Comparison of ENCODE assay signal across 1 cellular context in the genomic region with DNA sequence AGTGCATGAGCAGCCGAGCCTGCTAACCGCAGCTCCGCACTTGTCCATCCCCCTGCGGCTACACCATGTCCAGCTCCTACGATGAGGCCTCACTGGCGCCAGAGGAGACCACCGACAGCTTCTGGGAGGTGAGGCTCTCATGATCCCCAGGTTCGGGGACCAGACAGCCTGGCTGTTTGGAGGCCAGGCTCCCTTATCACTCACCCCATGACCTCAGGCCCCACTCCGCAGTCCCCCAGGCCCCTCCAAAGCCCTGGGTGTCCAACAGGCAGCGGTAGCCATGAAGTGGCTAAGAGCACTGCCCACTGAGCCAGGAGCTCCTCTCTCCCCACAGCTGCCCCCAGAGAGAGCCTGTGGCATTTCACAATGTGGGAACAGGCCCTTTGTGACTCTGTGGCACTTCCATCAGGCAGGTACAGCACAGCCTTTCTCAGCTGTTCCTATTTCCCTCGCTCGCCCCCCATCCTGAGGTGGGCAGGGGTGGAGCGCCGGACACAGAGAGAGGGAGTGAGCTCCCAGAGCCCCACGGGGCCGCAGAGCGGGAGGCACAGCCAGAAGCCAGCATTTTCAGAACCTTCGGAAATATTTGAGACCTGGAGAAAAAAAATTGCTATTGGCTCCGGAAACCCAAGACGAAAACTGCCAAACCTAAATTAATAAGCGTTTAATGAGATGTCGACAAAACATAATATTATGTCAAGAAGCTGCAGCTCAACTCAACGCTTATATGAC.
TF ChIP-seq lines count a peak whose summit lies in the region.

No MANE protein-coding gene starts in this region.

TF ChIP-seq in GM23338, 12 proteins besides CTCF, POLR2A, EP300 and RAD21 (continued from another document):
- TF ChIP-seq, protein P1, sequence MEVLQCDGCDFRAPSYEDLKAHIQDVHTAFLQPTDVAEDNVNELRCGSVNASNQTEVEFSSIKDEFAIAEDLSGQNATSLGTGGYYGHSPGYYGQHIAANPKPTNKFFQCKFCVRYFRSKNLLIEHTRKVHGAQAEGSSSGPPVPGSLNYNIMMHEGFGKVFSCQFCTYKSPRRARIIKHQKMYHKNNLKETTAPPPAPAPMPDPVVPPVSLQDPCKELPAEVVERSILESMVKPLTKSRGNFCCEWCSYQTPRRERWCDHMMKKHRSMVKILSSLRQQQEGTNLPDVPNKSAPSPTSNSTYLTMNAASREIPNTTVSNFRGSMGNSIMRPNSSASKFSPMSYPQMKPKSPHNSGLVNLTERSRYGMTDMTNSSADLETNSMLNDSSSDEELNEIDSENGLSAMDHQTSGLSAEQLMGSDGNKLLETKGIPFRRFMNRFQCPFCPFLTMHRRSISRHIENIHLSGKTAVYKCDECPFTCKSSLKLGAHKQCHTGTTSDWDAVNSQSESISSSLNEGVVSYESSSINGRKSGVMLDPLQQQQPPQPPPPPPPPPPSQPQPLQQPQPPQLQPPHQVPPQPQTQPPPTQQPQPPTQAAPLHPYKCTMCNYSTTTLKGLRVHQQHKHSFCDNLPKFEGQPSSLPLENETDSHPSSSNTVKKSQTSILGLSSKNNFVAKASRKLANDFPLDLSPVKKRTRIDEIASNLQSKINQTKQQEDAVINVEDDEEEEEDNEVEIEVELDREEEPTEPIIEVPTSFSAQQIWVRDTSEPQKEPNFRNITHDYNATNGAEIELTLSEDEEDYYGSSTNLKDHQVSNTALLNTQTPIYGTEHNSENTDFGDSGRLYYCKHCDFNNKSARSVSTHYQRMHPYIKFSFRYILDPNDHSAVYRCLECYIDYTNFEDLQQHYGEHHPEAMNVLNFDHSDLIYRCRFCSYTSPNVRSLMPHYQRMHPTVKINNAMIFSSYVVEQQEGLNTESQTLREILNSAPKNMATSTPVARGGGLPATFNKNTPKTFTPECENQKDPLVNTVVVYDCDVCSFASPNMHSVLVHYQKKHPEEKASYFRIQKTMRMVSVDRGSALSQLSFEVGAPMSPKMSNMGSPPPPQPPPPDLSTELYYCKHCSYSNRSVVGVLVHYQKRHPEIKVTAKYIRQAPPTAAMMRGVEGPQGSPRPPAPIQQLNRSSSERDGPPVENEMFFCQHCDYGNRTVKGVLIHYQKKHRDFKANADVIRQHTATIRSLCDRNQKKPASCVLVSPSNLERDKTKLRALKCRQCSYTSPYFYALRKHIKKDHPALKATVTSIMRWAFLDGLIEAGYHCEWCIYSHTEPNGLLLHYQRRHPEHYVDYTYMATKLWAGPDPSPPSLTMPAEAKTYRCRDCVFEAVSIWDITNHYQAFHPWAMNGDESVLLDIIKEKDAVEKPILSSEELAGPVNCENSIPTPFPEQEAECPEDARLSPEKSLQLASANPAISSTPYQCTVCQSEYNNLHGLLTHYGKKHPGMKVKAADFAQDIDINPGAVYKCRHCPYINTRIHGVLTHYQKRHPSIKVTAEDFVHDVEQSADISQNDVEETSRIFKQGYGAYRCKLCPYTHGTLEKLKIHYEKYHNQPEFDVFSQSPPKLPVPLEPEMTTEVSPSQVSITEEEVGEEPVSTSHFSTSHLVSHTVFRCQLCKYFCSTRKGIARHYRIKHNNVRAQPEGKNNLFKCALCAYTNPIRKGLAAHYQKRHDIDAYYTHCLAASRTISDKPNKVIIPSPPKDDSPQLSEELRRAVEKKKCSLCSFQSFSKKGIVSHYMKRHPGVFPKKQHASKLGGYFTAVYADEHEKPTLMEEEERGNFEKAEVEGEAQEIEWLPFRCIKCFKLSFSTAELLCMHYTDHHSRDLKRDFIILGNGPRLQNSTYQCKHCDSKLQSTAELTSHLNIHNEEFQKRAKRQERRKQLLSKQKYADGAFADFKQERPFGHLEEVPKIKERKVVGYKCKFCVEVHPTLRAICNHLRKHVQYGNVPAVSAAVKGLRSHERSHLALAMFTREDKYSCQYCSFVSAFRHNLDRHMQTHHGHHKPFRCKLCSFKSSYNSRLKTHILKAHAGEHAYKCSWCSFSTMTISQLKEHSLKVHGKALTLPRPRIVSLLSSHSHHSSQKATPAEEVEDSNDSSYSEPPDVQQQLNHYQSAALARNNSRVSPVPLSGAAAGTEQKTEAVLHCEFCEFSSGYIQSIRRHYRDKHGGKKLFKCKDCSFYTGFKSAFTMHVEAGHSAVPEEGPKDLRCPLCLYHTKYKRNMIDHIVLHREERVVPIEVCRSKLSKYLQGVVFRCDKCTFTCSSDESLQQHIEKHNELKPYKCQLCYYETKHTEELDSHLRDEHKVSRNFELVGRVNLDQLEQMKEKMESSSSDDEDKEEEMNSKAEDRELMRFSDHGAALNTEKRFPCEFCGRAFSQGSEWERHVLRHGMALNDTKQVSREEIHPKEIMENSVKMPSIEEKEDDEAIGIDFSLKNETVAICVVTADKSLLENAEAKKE (CRISPR knock-in tag; IDR thresholded peaks at IDR 0.05), result no peak
- TF ChIP-seq NANOG (IDR thresholded peaks at IDR 0.05; ENCODE audit: borderline replicate concordance) (no peak), STAT1 (IDR thresholded peaks at IDR 0.05; ENCODE audit: unreplicated experiment) (no peak), EZH2 (IDR thresholded peaks at IDR 0.05; ENCODE audit: low read depth, unreplicated experiment) (no peak), ZNF331 (CRISPR knock-in tag; IDR thresholded peaks at IDR 0.05; ENCODE audit: low read depth) (no peak), ZNF114 (CRISPR knock-in tag; IDR thresholded peaks at IDR 0.05) (no peak), POLR2AphosphoS5 (IDR thresholded peaks at IDR 0.05; ENCODE audit: low read depth) (no peak), CREB1 (CRISPR knock-in tag; IDR thresholded peaks at IDR 0.05; ENCODE audit: low read depth) (no peak)
- TF ChIP-seq, protein P2, sequence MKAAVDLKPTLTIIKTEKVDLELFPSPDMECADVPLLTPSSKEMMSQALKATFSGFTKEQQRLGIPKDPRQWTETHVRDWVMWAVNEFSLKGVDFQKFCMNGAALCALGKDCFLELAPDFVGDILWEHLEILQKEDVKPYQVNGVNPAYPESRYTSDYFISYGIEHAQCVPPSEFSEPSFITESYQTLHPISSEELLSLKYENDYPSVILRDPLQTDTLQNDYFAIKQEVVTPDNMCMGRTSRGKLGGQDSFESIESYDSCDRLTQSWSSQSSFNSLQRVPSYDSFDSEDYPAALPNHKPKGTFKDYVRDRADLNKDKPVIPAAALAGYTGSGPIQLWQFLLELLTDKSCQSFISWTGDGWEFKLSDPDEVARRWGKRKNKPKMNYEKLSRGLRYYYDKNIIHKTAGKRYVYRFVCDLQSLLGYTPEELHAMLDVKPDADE (IDR thresholded peaks at IDR 0.05), result no peak
